Comparison of ENCODE assay signal across 8 cellular contexts in genomic region chr10:102113261-102113955, GRCh38. TPM values are rescaled to one million over a fixed set of nuclear protein-coding genes. Genes with fewer than 3 reads are reported as not detected.
DNase-seq lines count a peak whose midpoint lies in the region; ATAC-seq and TF ChIP-seq lines count a peak whose summit lies in the region.

No MANE protein-coding gene starts in this region.

- H3K27me3 Mint-ChIP-seq in activated CD8-positive, alpha-beta T cell treated with anti-CD3 and anti-CD28 coated beads for 36 hours = no peaks in the 10 kb centered on the region

- ATAC-seq in activated CD8-positive, alpha-beta T cell treated with anti-CD3 and anti-CD28 coated beads for 36 hours = no peak
- ATAC-seq in HG03442 (IDR thresholded peaks at IDR 0.05; ENCODE audit: unreplicated experiment) (no peak), mucosa of descending colon (no peak), HG03571 (IDR thresholded peaks at IDR 0.05; ENCODE audit: unreplicated experiment) (no peak)

- peaks cover 48% of the 10 kb centered on the region for H3K4me1 Mint-ChIP-seq in activated CD8-positive, alpha-beta T cell treated with anti-CD3 and anti-CD28 coated beads for 36 hours (ENCODE audit: low read depth)

- H3K27me3 ChIP-seq in HUES6 (ENCODE audit: control insufficient read depth, insufficient read depth, low read length) = no peaks in the 10 kb centered on the region

- POLR2A ChIA-PET in activated CD8-positive, alpha-beta T cell treated with anti-CD3 and anti-CD28 coated beads for 36 hours (lab: Charles Lee) = interaction anchor here (2.0 to 6.6 kb wide), 3 partner anchors 11 to 37 kb away, joined by 5 to 65 read pairs (median 7); partner anchors contain the start of genes NOLC1 and PPRC1

- peak overlapping the region; percentile 84 for H3K4me3 Mint-ChIP-seq in activated CD8-positive, alpha-beta T cell treated with anti-CD3 and anti-CD28 coated beads for 36 hours

- H3K9me3 ChIP-seq in HUES6 (ENCODE audit: control insufficient read depth, insufficient read depth, low read depth, low read length) = no peaks in the 10 kb centered on the region
- H3K9me3 ChIP-seq in mucosa of descending colon = no peaks in the 10 kb centered on the region

- intact Hi-C loops in activated CD8-positive, alpha-beta T cell treated with anti-CD3 and anti-CD28 coated beads for 36 hours (cut with micrococcal nuclease) = no loop called here
- intact Hi-C loops in mucosa of descending colon (cut with DNase I, micrococcal nuclease) = no loop called here

- peaks cover 50% of the 10 kb centered on the region for H3K4me1 ChIP-seq in HUES6 (ENCODE audit: control insufficient read depth, insufficient read depth, low read length)
- peaks cover 38% of the 10 kb centered on the region for H3K4me1 ChIP-seq in mucosa of descending colon (ENCODE audit: low read depth)

- H3K36me3 Mint-ChIP-seq in activated CD8-positive, alpha-beta T cell treated with anti-CD3 and anti-CD28 coated beads for 36 hours (ENCODE audit: low read depth) = peaks cover 36% of the 10 kb centered on the region

- peak overlapping the region; percentile 91 for H3K9ac ChIP-seq in HUES6 (ENCODE audit: low read length)

- peak overlapping the region; percentile 85 for H3K27ac Mint-ChIP-seq in activated CD8-positive, alpha-beta T cell treated with anti-CD3 and anti-CD28 coated beads for 36 hours

- H3K36me3 ChIP-seq in HUES6 (ENCODE audit: control insufficient read depth, insufficient read depth, low read length) = peaks cover 34% of the 10 kb centered on the region
- H3K36me3 ChIP-seq in mucosa of descending colon (ENCODE audit: low read depth) = peaks cover 14% of the 10 kb centered on the region

- H3K9me3 Mint-ChIP-seq in activated CD8-positive, alpha-beta T cell treated with anti-CD3 and anti-CD28 coated beads for 36 hours = no peaks in the 10 kb centered on the region

- TF ChIP-seq CTCF in activated CD8-positive, alpha-beta T cell treated with anti-CD3 and anti-CD28 coated beads for 36 hours (IDR thresholded peaks at IDR 0.05) = no peak
- no peak for TF ChIP-seq CTCF in mucosa of descending colon (IDR thresholded peaks at IDR 0.05)

- DNase-seq in activated CD8-positive, alpha-beta T cell treated with anti-CD3 and anti-CD28 coated beads for 36 hours = peak; percentile 47
- peak; percentile 4 for DNase-seq in stimulated activated naive CD4-positive, alpha-beta T cell treated with Interleukin-2 at 50 U/mL for 16 hours (lab: John Stamatoyannopoulos, UW)
- DNase-seq in mucosa of descending colon (no peak), NCI-H345 treated with DMSO at 0.1 percent for 48 hours (lab: John Stamatoyannopoulos, UW; ENCODE audit: unreplicated experiment) (no peak)

- CTCF ChIA-PET in activated CD8-positive, alpha-beta T cell treated with anti-CD3 and anti-CD28 coated beads for 36 hours (lab: Charles Lee) = interaction anchor here (0.7 to 2.8 kb wide), 10 partner anchors 10 to 272 kb away, joined by 3 to 15 read pairs (median 3); partner anchors contain the start of gene PPRC1

- no peak overlapping the region for H3K27ac ChIP-seq in HUES6 (ENCODE audit: low read depth, low read length)

- H3K4me3 ChIP-seq in HUES6 (ENCODE audit: low read depth, low read length) (peak overlapping the region; percentile 89), iPS-11a (ENCODE audit: low read depth, low read length) (peak overlapping the region; percentile 75), mucosa of descending colon (no peak overlapping the region)

RNA-seq across cellular contexts. Expression of gene LDB1, which starts 6.8 kb away (rescaled TPM):
- 10 to 100 TPM; 68.5 to 70.9 TPM for total RNA-seq in activated CD8-positive, alpha-beta T cell treated with anti-CD3 and anti-CD28 coated beads for 36 hours
- total RNA-seq in mucosa of descending colon = 10 to 100 TPM; 32.3 to 92.2 (median 37.2) TPM

RNA-seq across cellular contexts. Expression of gene PPRC1, which starts 19.4 kb away (rescaled TPM):
- 10 to 100 TPM; 68.6 to 72.2 TPM for total RNA-seq in activated CD8-positive, alpha-beta T cell treated with anti-CD3 and anti-CD28 coated beads for 36 hours
- 10 to 100 TPM; 17.1 to 30.3 (median 20.3) TPM for total RNA-seq in mucosa of descending colon

RNA-seq across cellular contexts. Expression of gene NOLC1, which starts 38.8 kb away (rescaled TPM):
- 100 to 1,000 TPM; 210 to 215 TPM for total RNA-seq in activated CD8-positive, alpha-beta T cell treated with anti-CD3 and anti-CD28 coated beads for 36 hours
- total RNA-seq in mucosa of descending colon = 10 to 100 TPM; 33.2 to 44.3 (median 40.1) TPM

RNA-seq across cellular contexts. Expression of gene HPS6, which starts 48.3 kb away (rescaled TPM):
- total RNA-seq in activated CD8-positive, alpha-beta T cell treated with anti-CD3 and anti-CD28 coated beads for 36 hours = 10 to 100 TPM; 18.0 to 18.1 TPM
- total RNA-seq in mucosa of descending colon = 10 to 100 TPM; 17.8 to 21.4 (median 18.3) TPM

RNA-seq across cellular contexts. Expression of gene ARMH3, which starts 57.4 kb away (rescaled TPM):
- total RNA-seq in activated CD8-positive, alpha-beta T cell treated with anti-CD3 and anti-CD28 coated beads for 36 hours = 10 to 100 TPM; 16.2 to 18.4 TPM
- 10 to 100 TPM; 25.8 to 45.6 (median 28.1) TPM for total RNA-seq in mucosa of descending colon

Comparison
In these comparisons a context has a peak if more than half of its experiments do, and no peak if none do; other contexts are left out.
1. DNase-seq: peak in activated CD8-positive, alpha-beta T cell treated with anti-CD3 and anti-CD28 coated beads for 36 hours (single experiment) and stimulated activated naive CD4-positive, alpha-beta T cell treated with Interleukin-2 at 50 U/mL for 16 hours (single experiment); none in mucosa of descending colon (0 of 3) and NCI-H345 treated with DMSO at 0.1 percent for 48 hours (single experiment).
2. RNA of gene NOLC1, which starts 38.8 kb away (total RNA-seq): 210 to 215 TPM in activated CD8-positive, alpha-beta T cell treated with anti-CD3 and anti-CD28 coated beads for 36 hours; 33.2 to 44.3 TPM in mucosa of descending colon; every median in the first group is over 4 times any median in the second.